In the genomic region with DNA sequence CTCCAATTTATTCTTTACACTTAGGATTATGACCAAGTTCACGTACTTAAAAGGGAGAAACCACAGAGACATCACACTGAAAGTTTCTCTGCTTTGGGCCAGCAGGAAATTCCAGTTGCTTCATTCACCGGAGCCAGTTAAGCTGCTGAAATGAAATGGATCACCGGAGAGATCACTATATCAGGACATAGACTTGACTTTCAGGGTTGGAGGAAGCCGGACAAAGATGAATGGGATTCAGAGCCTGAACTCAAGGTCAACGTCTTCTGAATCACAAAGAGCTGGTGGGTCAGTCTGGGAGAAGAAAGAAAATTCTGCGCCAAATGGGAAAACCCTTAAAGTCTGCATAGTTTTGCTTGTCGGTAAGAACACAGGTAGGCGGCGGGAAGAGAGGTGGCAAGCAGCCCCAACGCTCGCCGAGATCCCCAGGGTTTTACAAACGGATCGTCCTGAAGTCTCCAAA, we compare ENCODE assay signal across 8 cellular contexts.
DNase-seq lines count a peak whose midpoint lies in the region; ATAC-seq and TF ChIP-seq lines count a peak whose summit lies in the region.

No MANE protein-coding gene starts in this region.

- H3K4me3 ChIP-seq in GM08714 (ENCODE audit: low read length) (peak overlapping the region; percentile 87), body of pancreas (peak overlapping the region in 1 of 2 donors; percentile 52), thymus (ENCODE audit: low read length) (peak overlapping the region; percentile 90)

- no peak for TF ChIP-seq CTCF in body of pancreas (IDR thresholded peaks at IDR 0.05)

- no peaks in the 10 kb centered on the region for H3K9me3 ChIP-seq in body of pancreas
- no peaks in the 10 kb centered on the region for H3K9me3 ChIP-seq in thymus (ENCODE audit: control insufficient read depth)

- peaks cover 16% of the 10 kb centered on the region for H3K4me1 ChIP-seq in body of pancreas
- peaks cover 3% of the 10 kb centered on the region for H3K4me1 ChIP-seq in thymus (ENCODE audit: control insufficient read depth, insufficient read depth, low read length)

- WGBS in body of pancreas, 2 donors = 5 to 11% methylated on average over 14 of the region's 14 CpGs
- WGBS in thymus = 13% methylated on average over 14 of the region's 14 CpGs

- H3K27ac ChIP-seq in body of pancreas (peak overlapping the region; percentile 82 to 91 (median 89)), thymus (ENCODE audit: low read depth) (no peak overlapping the region)

- intact Hi-C loops in body of pancreas (cut with DNase I) = loop anchor here (5.0 kb wide), 1 partner anchor 76 kb away; no protein-coding TSS in a partner anchor

- ATAC-seq in body of pancreas = peak; percentile 24
- ATAC-seq in HG02852 (IDR thresholded peaks at IDR 0.05; ENCODE audit: unreplicated experiment) = no peak
- ATAC-seq in GM21737 (IDR thresholded peaks at IDR 0.05; ENCODE audit: unreplicated experiment) = no peak

- H3K27me3 ChIP-seq in body of pancreas (no peaks in the 10 kb centered on the region), thymus (ENCODE audit: control insufficient read depth, insufficient read depth) (peaks cover 14% of the 10 kb centered on the region)

- no peaks in the 10 kb centered on the region for H3K36me3 ChIP-seq in body of pancreas (replicated peaks in 1 of 2; ENCODE audit: insufficient read depth in 1 of 2, low read depth in 2 of 2)
- H3K36me3 ChIP-seq in thymus (ENCODE audit: control insufficient read depth, insufficient read depth) = no peaks in the 10 kb centered on the region

- no peak for TF ChIP-seq POLR2A in body of pancreas (IDR thresholded peaks at IDR 0.05)

- DNase-seq in LHCN-M2 (ENCODE audit: low read depth) (peak; percentile 55), body of pancreas (peak in 3 of 4 donors; percentile 22 to 55 (median 28)), kidney tubule cell (ENCODE audit: low spot score) (peak; percentile 77), occipital lobe (lab: John Stamatoyannopoulos, UW) (no peak)
